ENCODE assay signal across 8 cellular contexts in the genomic region with DNA sequence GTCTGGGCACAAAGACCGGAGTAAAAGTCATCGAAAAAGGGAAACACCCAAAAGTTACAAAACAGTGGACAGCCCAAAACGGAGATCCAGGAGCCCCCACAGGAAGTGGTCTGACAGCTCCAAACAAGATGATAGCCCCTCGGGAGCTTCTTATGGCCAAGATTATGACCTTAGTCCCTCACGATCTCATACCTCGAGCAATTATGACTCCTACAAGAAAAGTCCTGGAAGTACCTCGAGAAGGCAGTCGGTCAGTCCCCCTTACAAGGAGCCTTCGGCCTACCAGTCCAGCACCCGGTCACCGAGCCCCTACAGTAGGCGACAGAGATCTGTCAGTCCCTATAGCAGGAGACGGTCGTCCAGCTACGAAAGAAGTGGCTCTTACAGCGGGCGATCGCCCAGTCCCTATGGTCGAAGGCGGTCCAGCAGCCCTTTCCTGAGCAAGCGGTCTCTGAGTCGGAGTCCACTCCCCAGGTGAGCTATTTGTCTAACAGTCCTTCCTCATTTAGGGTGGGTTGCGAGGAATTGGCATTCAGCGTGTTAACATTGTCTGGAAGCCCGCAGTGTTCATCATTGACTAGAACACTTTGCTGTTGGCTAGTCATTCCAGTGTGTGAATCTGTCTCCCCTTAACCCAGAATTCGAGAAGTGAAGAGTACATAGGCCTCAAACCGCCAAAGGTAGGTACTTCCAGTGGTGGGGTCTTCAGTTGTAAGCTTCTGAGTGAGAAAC. TPM values are rescaled to one million over a fixed set of nuclear protein-coding genes. Genes with fewer than 3 reads are reported as not detected.
DNase-seq lines count a peak whose midpoint lies in the region; ATAC-seq, FAIRE-seq and TF ChIP-seq lines count a peak whose summit lies in the region.

No MANE protein-coding gene starts in this region.

- intact Hi-C loops in pancreas (cut with DNase I): no loop called here

- FAIRE-seq in A549 (lab: Jason Lieb, UNC) (no peak), pancreas (lab: Jason Lieb, UNC) (no peak)

- 7% methylated on average over 27 of the region's 27 CpGs for WGBS in A549 (ENCODE audit: missing lambda C conversion rate)
- 3 to 4% methylated on average over 27 of the region's 27 CpGs for WGBS in GM23248 (ENCODE audit: low coverage in 1 of 2, low lambda C conversion rate in 2 of 2, missing lambda C conversion rate in 2 of 2), 2 experiments
- WGBS in pancreas, 2 donors: 1% methylated on average over 27 of the region's 27 CpGs

- peak; percentile 22; the same call in 1 of the 2 replicates for TF ChIP-seq POLR2A in A549 (IDR thresholded peaks at IDR 0.05; ENCODE audit: low read length)

- peak overlapping the region; percentile 100 for H3K9ac ChIP-seq in GM23248

- TF ChIP-seq RAD21 in A549 (conservative IDR thresholded peaks at IDR 0.05 in 1 of 2, IDR thresholded peaks at IDR 0.05 in 1 of 2): no peak

- H3K4me2 ChIP-seq in A549 (peak overlapping the region; percentile 97), GM23248 (ENCODE audit: unreplicated experiment) (peak overlapping the region; percentile 99)

- H3F3A ChIP-seq in GM23248 (ENCODE audit: insufficient read depth): peaks cover 11% of the 10 kb centered on the region; the same call in 1 of the 2 replicates

- TF ChIP-seq CTCF in A549 (IDR thresholded peaks at IDR 0.05) (no peak), WI38 (IDR thresholded peaks at IDR 0.05; ENCODE audit: low read depth, low read length) (no peak), pancreas (IDR thresholded peaks at IDR 0.05) (no peak)

- in situ Hi-C loops in GM23248 (cut with MboI): no loop called here

- peaks cover 68% of the 10 kb centered on the region for H3K79me2 ChIP-seq in GM23248 (ENCODE audit: insufficient read depth)

- H3K4me1 ChIP-seq in A549: peaks cover 18% of the 10 kb centered on the region; the same call in 2 of the 3 replicates
- peaks cover 14% of the 10 kb centered on the region for H3K4me1 ChIP-seq in GM23248 (ENCODE audit: insufficient read depth)
- H3K4me1 ChIP-seq in pancreas: peaks cover 6 to 17% (median 6%) of the 10 kb centered on the region in 3 donors

- ATAC-seq in A549 (no peak; a peak in 1 of 6 replicates), pancreas (peak in 1 of 4 donors; percentile 0), HG03108 (IDR thresholded peaks at IDR 0.05; ENCODE audit: unreplicated experiment) (no peak)

- H3K9me3 ChIP-seq in A549 (no peaks in the 10 kb centered on the region), GM23248 (ENCODE audit: low read depth) (no peaks in the 10 kb centered on the region), pancreas (no peaks in the 10 kb centered on the region)

- peak overlapping the region; percentile 56 for H2AFZ ChIP-seq in GM23248

- H3K27me3 ChIP-seq in GM23248 (replicated peaks; ENCODE audit: insufficient read depth) (no peaks in the 10 kb centered on the region), pancreas (no peaks in the 10 kb centered on the region)

- H3K36me3 ChIP-seq in GM23248 (ENCODE audit: low read depth): no peaks in the 10 kb centered on the region; the same call in 1 of the 2 replicates
- H3K36me3 ChIP-seq in pancreas: no peaks in the 10 kb centered on the region

- DNase-seq in A549 (ENCODE audit: low read depth in 1 of 2, low spot score in 1 of 2): peak in 1 of 2 experiments; percentile 9
- peak; percentile 52 for DNase-seq in GM23248
- peak; percentile 5 for DNase-seq in globus pallidus (ENCODE audit: low spot score)
- DNase-seq in pancreas: peak in 5 of 6 donors; percentile 20 to 57 (median 25)
- DNase-seq in SW 1271 (lab: John Stamatoyannopoulos, UW): no peak
- DNase-seq in stimulated activated CD4-positive, alpha-beta T cell treated with anti-CD3 and anti-CD28 coated beads, Interleukin-1b, Interleukin-23, amount 100 ng/mL, for 48 hours: no peak

- H3K27ac ChIP-seq in A549 (peak overlapping the region; percentile 97 to 98), GM23248 (peak overlapping the region; percentile 98), pancreas (peak overlapping the region in 3 of 4 donors; percentile 96 to 97 (median 97))

- POLR2A ChIA-PET in A549 (lab: Yijun Ruan, JAX): interaction anchor here (0.6 to 3.4 kb wide), 5 partner anchors 11 to 594 kb away, joined by 3 to 133 read pairs (median 5); a partner anchor contains a TSS

- no peaks in the 10 kb centered on the region for H3K9me2 ChIP-seq in GM23248 (ENCODE audit: insufficient read depth)

- H4K20me1 ChIP-seq in GM23248 (ENCODE audit: insufficient read depth): peaks cover 12% of the 10 kb centered on the region; the same call in 1 of the 2 replicates

- no peak for TF ChIP-seq EP300 in A549 (IDR thresholded peaks at IDR 0.05)

- CTCF ChIA-PET in A549 (lab: Yijun Ruan, JAX): interaction anchor here (0.6 to 2.1 kb wide), 6 partner anchors 11 to 267 kb away, joined by 3 to 9 read pairs (median 4); a partner anchor contains a TSS

- peak overlapping the region; percentile 83 for H3K4me3 ChIP-seq in A549
- peak overlapping the region; percentile 98 for H3K4me3 ChIP-seq in GM23248
- peak overlapping the region; percentile 97 for H3K4me3 ChIP-seq in WI38 (ENCODE audit: low read depth, low read length)
- peak overlapping the region; percentile 76 to 91 (median 86) for H3K4me3 ChIP-seq in pancreas

TF ChIP-seq in A549, 52 proteins besides CTCF, POLR2A, EP300 and RAD21:
- TF ChIP-seq GATA3 (IDR thresholded peaks at IDR 0.05; ENCODE audit: borderline replicate concordance) (0 out of 2 replicates have a peak, but pooled peaks have one; percentile 18), FOSL2 (IDR thresholded peaks at IDR 0.05) (no peak), FOSL2 (CRISPR knock-in tag; IDR thresholded peaks at IDR 0.05) (no peak), CBX2 (IDR thresholded peaks at IDR 0.05; ENCODE audit: borderline replicate concordance, low read depth) (no peak), POLR2AphosphoS2 (conservative IDR thresholded peaks at IDR 0.05; ENCODE audit: low read length) (no peak), ZNF302 (CRISPR knock-in tag; IDR thresholded peaks at IDR 0.05) (no peak), ESRRA (IDR thresholded peaks at IDR 0.05; ENCODE audit: borderline replicate concordance, low read length) (no peak), RFX5 (IDR thresholded peaks at IDR 0.05) (no peak), NFE2L2 (conservative IDR thresholded peaks at IDR 0.05; ENCODE audit: low read length) (no peak)

RNA-seq across cellular contexts. Expression of a gene that starts 1.5 kb away (rescaled TPM):
- 42.1 and 47.3 TPM in 2 replicates for polyA plus RNA-seq in A549 (2011; rRNA removed)
- polyA plus RNA-seq in A549 (2012; cell fraction: cytosol; rRNA removed): 13.7 and 17.8 TPM in 2 replicates
- polyA plus RNA-seq in A549 (2012; cell fraction: nucleus; rRNA removed): 22.0 and 28.6 TPM in 2 replicates
- polyA plus RNA-seq in A549 (2017; fragmentation: RNase III; extraction: RNeasy Plus Mini Kit Qiagen cat#74134 plus additional on column Dnase treatment): 36.7 to 40.0 TPM (median 37.8 TPM) in 3 replicates
- polyA minus RNA-seq in A549 (2011; rRNA and poly(A)+ RNA removed): 87.2 and 94.7 TPM in 2 replicates
- 21.0 and 21.1 TPM in 2 replicates for total RNA-seq in GM23248 (2014; rRNA removed; shearing (Covaris generic))
- 8.2 and 8.9 TPM in 2 replicates for polyA plus RNA-seq in GM23248 (2016; fragmentation: Nextera tagmentation; extraction: Ambion mirVana)
- 10 to 100 TPM; 14.3 to 30.7 (median 18.2) TPM for total RNA-seq in pancreas
- 10 to 100 TPM in 1 of 2 donors, 1 to 10 TPM in 1; 9.3 to 12.4 TPM for polyA plus RNA-seq in pancreas

RNA-seq across cellular contexts. Expression of a gene that starts 11.7 kb away (rescaled TPM):
- polyA plus RNA-seq in A549 (2011; rRNA removed): 74.9 and 76.2 TPM in 2 replicates
- 12.7 and 16.2 TPM in 2 replicates for polyA plus RNA-seq in A549 (2012; cell fraction: cytosol; rRNA removed)
- polyA plus RNA-seq in A549 (2012; cell fraction: nucleus; rRNA removed): 9.9 and 10.6 TPM in 2 replicates
- polyA plus RNA-seq in A549 (2017; fragmentation: RNase III; extraction: RNeasy Plus Mini Kit Qiagen cat#74134 plus additional on column Dnase treatment): 33.8 to 37.0 TPM (median 34.7 TPM) in 3 replicates
- polyA minus RNA-seq in A549 (2011; rRNA and poly(A)+ RNA removed): 59.6 and 63.1 TPM in 2 replicates
- 14.9 and 17.6 TPM in 2 replicates for total RNA-seq in GM23248 (2014; rRNA removed; shearing (Covaris generic))
- polyA plus RNA-seq in GM23248 (2016; fragmentation: Nextera tagmentation; extraction: Ambion mirVana): 15.4 and 17.2 TPM in 2 replicates
- total RNA-seq in pancreas: 10 to 100 TPM in 4 of 6 donors, 1 to 10 TPM in 2; 7.1 to 16.8 (median 12.5) TPM
- 1 to 10 TPM; 4.0 to 6.0 TPM for polyA plus RNA-seq in pancreas

Comparison
In these comparisons a context has a peak if more than half of its experiments do, and no peak if none do; other contexts are left out.
1. DNase-seq: peak in GM23248 (single experiment), globus pallidus (single experiment) and pancreas (5 of 6); none in SW 1271 (0 of 2) and stimulated activated CD4-positive, alpha-beta T cell treated with anti-CD3 and anti-CD28 coated beads, Interleukin-1b, Interleukin-23, amount 100 ng/mL, for 48 hours (single experiment).
2. Peak in every context shown above with its lines, with median percentiles within 50 percentile points of each other: H3K27ac ChIP-seq and H3K4me3 ChIP-seq.